ENCODE assay signal across 1 cellular context in the genomic region with DNA sequence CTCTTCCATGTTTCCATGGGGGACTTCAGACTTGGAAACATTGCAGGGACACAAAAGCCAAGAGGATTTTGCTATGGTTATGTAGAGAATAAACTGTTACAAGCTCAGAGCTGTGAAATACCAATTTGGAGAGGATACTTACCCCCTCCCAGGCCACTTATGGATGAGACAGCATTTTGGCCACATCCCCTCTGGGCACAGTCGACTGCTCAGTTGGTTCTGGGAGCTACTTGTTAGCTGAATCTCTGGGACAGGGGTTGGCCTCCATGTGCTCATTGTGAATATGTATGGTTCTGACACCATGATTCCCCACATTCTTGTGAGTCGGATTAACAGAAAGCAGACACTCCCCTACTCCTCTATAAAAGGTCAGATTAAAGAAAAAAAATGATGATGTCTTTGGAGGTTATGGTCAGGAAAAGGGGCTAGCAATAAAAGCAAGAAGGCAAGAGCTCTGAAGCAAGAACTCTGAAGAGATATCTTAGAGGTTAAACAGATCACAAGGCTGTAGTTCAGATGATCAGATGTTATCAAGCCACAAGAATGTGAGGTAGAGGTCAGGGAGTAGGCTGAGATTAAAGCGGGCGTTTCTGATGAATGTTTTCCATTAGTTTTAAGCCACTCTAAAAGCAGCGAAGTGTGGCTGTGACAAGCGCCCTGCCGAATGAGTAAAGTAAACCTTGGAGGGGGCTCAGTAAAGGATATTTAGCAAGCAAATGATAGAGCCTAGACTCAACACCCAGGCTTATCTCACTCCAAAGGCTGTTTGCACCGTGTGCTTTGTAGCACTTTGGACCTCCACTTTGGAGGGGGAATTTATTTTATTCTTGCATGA.
TF ChIP-seq lines count a peak whose summit lies in the region.

No MANE protein-coding gene starts in this region.

TF ChIP-seq in HepG2, 621 proteins besides CTCF, POLR2A, EP300 and RAD21:
- TF ChIP-seq XRCC5 (optimal IDR thresholded peaks at IDR 0.05; ENCODE audit: low read length): no peak
- TF ChIP-seq PRDM10 (CRISPR knock-in tag; IDR thresholded peaks at IDR 0.05; ENCODE audit: low read depth): peak; percentile 65; the same call in 1 of the 2 replicates
TF ChIP-seq in HepG2: peak in this region for 1.
